Comparison of ENCODE assay signal across 8 cellular contexts in genomic region chr7:134432296-134433152, GRCh38. TPM values are rescaled to one million over a fixed set of nuclear protein-coding genes. Genes with fewer than 3 reads are reported as not detected.
DNase-seq lines count a peak whose midpoint lies in the region; TF ChIP-seq lines count a peak whose summit lies in the region.

No MANE protein-coding gene starts in this region.

- H3K4me1 ChIP-seq in DOHH2 (ENCODE audit: control insufficient read depth, low read length) (peaks cover 26% of the 10 kb centered on the region), GM23248 (ENCODE audit: insufficient read depth) (peaks cover 15% of the 10 kb centered on the region), Karpas-422 (ENCODE audit: low read length) (peaks cover 27% of the 10 kb centered on the region)

- peak overlapping the region; percentile 78 for H3K9ac ChIP-seq in GM23248
- no peak overlapping the region for H3K9ac ChIP-seq in Karpas-422 (ENCODE audit: low read length)
- H3K9ac ChIP-seq in neural cell (ENCODE audit: low read length): peak overlapping the region; percentile 36

- H3K4me2 ChIP-seq in DOHH2 (ENCODE audit: low read length) (peak overlapping the region; percentile 86), GM23248 (ENCODE audit: unreplicated experiment) (peak overlapping the region; percentile 94), Karpas-422 (ENCODE audit: low read depth, low read length, poor library complexity, severe bottlenecking) (peak overlapping the region; percentile 59), neural cell (ENCODE audit: low read length) (no peak overlapping the region)

- in situ Hi-C loops in GM23248 (cut with MboI): loop anchor here (5.0 kb wide), 1 partner anchor 170 kb away; no protein-coding TSS in a partner anchor

- no peak for TF ChIP-seq EP300 in neural cell (conservative IDR thresholded peaks at IDR 0.05; ENCODE audit: poor library complexity, severe bottlenecking)

- H3K4me1 Mint-ChIP-seq in stimulated activated naive CD8-positive, alpha-beta T cell treated with anti-CD3 and anti-CD28 coated beads, Interleukin-15, Interleukin-2, amounts not matched to agents 100 ng/mL and 50 ng/mL, for 24 hours (ENCODE audit: low read depth): peaks cover 17% of the 10 kb centered on the region

- DNase-seq in GM23248 (peak; percentile 95), Karpas-422 (peak; percentile 91), RPMI7951 (ENCODE audit: low read depth) (peak; percentile 96), fibroblast of villous mesenchyme (ENCODE audit: low read depth) (peak; percentile 93)
- DNase-seq in activated effector memory CD4-positive, alpha-beta T cell treated with anti-CD3 and anti-CD28 coated beads, Interleukin-2, amount 50 U/mL, for 16 hours: peak; percentile 89

- TF ChIP-seq RAD21 in neural cell (conservative IDR thresholded peaks at IDR 0.05): peak; percentile 85

- H3K36me3 ChIP-seq in DOHH2 (ENCODE audit: control insufficient read depth, low read length) (no peaks in the 10 kb centered on the region), GM23248 (ENCODE audit: low read depth) (no peaks in the 10 kb centered on the region), Karpas-422 (ENCODE audit: insufficient read depth, low read length) (no peaks in the 10 kb centered on the region), neural cell (ENCODE audit: insufficient read depth, low read length) (no peaks in the 10 kb centered on the region)

- peaks cover 8% of the 10 kb centered on the region; the same call in 1 of the 2 replicates for H3K27me3 ChIP-seq in DOHH2 (ENCODE audit: control insufficient read depth, low read length)
- no peaks in the 10 kb centered on the region for H3K27me3 ChIP-seq in GM23248 (replicated peaks; ENCODE audit: insufficient read depth)
- no peaks in the 10 kb centered on the region for H3K27me3 ChIP-seq in Karpas-422 (ENCODE audit: low read length)
- H3K27me3 ChIP-seq in neural cell (ENCODE audit: insufficient read depth, low read depth, low read length): no peaks in the 10 kb centered on the region

- H3K9me2 ChIP-seq in DOHH2 (replicated peaks; ENCODE audit: control insufficient read depth, low read length) (no peaks in the 10 kb centered on the region), GM23248 (ENCODE audit: insufficient read depth) (no peaks in the 10 kb centered on the region), Karpas-422 (replicated peaks; ENCODE audit: insufficient read depth, low read length) (no peaks in the 10 kb centered on the region), neural cell (ENCODE audit: insufficient read depth, low read length) (no peaks in the 10 kb centered on the region)

- H4K20me1 ChIP-seq in DOHH2 (ENCODE audit: control insufficient read depth, insufficient read depth, low read depth, low read length) (no peaks in the 10 kb centered on the region), GM23248 (ENCODE audit: insufficient read depth) (no peaks in the 10 kb centered on the region), Karpas-422 (ENCODE audit: insufficient read depth, low read depth, low read length) (no peaks in the 10 kb centered on the region), neural cell (ENCODE audit: insufficient read depth) (no peaks in the 10 kb centered on the region)

- no peaks in the 10 kb centered on the region for H3K36me3 Mint-ChIP-seq in stimulated activated naive CD8-positive, alpha-beta T cell treated with anti-CD3 and anti-CD28 coated beads, Interleukin-15, Interleukin-2, amounts not matched to agents 100 ng/mL and 50 ng/mL, for 24 hours (ENCODE audit: low read depth)

- TF ChIP-seq CTCF in DOHH2 (IDR thresholded peaks at IDR 0.05; ENCODE audit: low read depth, low read length, poor library complexity, severe bottlenecking) (peak; percentile 93), fibroblast of villous mesenchyme (IDR thresholded peaks at IDR 0.05; ENCODE audit: insufficient read depth, low read depth, low read length) (peak; percentile 72), neural cell (IDR thresholded peaks at IDR 0.05; ENCODE audit: poor library complexity, severe bottlenecking) (peak; percentile 81)

- H3K79me2 ChIP-seq in DOHH2 (ENCODE audit: control insufficient read depth, low read length) (no peaks in the 10 kb centered on the region), GM23248 (ENCODE audit: insufficient read depth) (no peaks in the 10 kb centered on the region), Karpas-422 (ENCODE audit: low read length) (no peaks in the 10 kb centered on the region), neural cell (replicated peaks; ENCODE audit: insufficient read depth, low read length) (no peaks in the 10 kb centered on the region)

- H3K27ac Mint-ChIP-seq in stimulated activated naive CD8-positive, alpha-beta T cell treated with anti-CD3 and anti-CD28 coated beads, Interleukin-15, Interleukin-2, amounts not matched to agents 100 ng/mL and 50 ng/mL, for 24 hours: peak overlapping the region; percentile 79

- H3F3A ChIP-seq in DOHH2 (ENCODE audit: control insufficient read depth, insufficient read depth): peaks cover 3% of the 10 kb centered on the region; the same call in 1 of the 2 replicates
- peaks cover 21% of the 10 kb centered on the region for H3F3A ChIP-seq in GM23248 (ENCODE audit: insufficient read depth)
- no peaks in the 10 kb centered on the region for H3F3A ChIP-seq in neural cell (ENCODE audit: insufficient read depth, low read length, poor library complexity, severe bottlenecking)

- peak overlapping the region; percentile 95 for H2AFZ ChIP-seq in GM23248
- no peak overlapping the region for H2AFZ ChIP-seq in Karpas-422 (ENCODE audit: low read length)
- H2AFZ ChIP-seq in neural cell (ENCODE audit: low read depth, low read length): no peak overlapping the region

- WGBS in GM23248 (ENCODE audit: low coverage in 1 of 2, low lambda C conversion rate in 2 of 2, missing lambda C conversion rate in 2 of 2), 2 experiments: 1 to 5% methylated on average over 31 of the region's 31 CpGs

- H3K27ac ChIP-seq in DOHH2 (ENCODE audit: low read depth, low read length) (no peak overlapping the region), GM23248 (peak overlapping the region; percentile 82), Karpas-422 (ENCODE audit: low read length) (no peak overlapping the region), neural cell (ENCODE audit: low read length) (no peak overlapping the region)

- H3K27me3 Mint-ChIP-seq in stimulated activated naive CD8-positive, alpha-beta T cell treated with anti-CD3 and anti-CD28 coated beads, Interleukin-15, Interleukin-2, amounts not matched to agents 100 ng/mL and 50 ng/mL, for 24 hours: peaks cover 4% of the 10 kb centered on the region

- peak overlapping the region; percentile 77 for H3K4me3 Mint-ChIP-seq in stimulated activated naive CD8-positive, alpha-beta T cell treated with anti-CD3 and anti-CD28 coated beads, Interleukin-15, Interleukin-2, amounts not matched to agents 100 ng/mL and 50 ng/mL, for 24 hours

- H3K9me3 Mint-ChIP-seq in stimulated activated naive CD8-positive, alpha-beta T cell treated with anti-CD3 and anti-CD28 coated beads, Interleukin-15, Interleukin-2, amounts not matched to agents 100 ng/mL and 50 ng/mL, for 24 hours: no peaks in the 10 kb centered on the region

- H3K4me3 ChIP-seq in DOHH2 (ENCODE audit: low read length) (peak overlapping the region; percentile 73), GM23248 (peak overlapping the region; percentile 75), Karpas-422 (ENCODE audit: low read length) (peak overlapping the region; percentile 48; the same call in 1 of the 2 replicates), fibroblast of villous mesenchyme (ENCODE audit: low read depth, low read length) (peak overlapping the region; percentile 54), neural cell (ENCODE audit: low read length) (peak overlapping the region; percentile 55)

- H3K9me3 ChIP-seq in DOHH2 (ENCODE audit: control insufficient read depth, insufficient read depth, low read length) (no peaks in the 10 kb centered on the region), GM23248 (ENCODE audit: low read depth) (no peaks in the 10 kb centered on the region), Karpas-422 (ENCODE audit: low read length) (no peaks in the 10 kb centered on the region), neural cell (ENCODE audit: low read length) (no peaks in the 10 kb centered on the region)

TF ChIP-seq in neural cell, 6 proteins besides CTCF, POLR2A, EP300 and RAD21:
- no peak for TF ChIP-seq EZH2 (IDR thresholded peaks at IDR 0.05; ENCODE audit: borderline replicate concordance, insufficient read depth, low read length, poor library complexity, severe bottlenecking)
- TF ChIP-seq, protein P1, sequence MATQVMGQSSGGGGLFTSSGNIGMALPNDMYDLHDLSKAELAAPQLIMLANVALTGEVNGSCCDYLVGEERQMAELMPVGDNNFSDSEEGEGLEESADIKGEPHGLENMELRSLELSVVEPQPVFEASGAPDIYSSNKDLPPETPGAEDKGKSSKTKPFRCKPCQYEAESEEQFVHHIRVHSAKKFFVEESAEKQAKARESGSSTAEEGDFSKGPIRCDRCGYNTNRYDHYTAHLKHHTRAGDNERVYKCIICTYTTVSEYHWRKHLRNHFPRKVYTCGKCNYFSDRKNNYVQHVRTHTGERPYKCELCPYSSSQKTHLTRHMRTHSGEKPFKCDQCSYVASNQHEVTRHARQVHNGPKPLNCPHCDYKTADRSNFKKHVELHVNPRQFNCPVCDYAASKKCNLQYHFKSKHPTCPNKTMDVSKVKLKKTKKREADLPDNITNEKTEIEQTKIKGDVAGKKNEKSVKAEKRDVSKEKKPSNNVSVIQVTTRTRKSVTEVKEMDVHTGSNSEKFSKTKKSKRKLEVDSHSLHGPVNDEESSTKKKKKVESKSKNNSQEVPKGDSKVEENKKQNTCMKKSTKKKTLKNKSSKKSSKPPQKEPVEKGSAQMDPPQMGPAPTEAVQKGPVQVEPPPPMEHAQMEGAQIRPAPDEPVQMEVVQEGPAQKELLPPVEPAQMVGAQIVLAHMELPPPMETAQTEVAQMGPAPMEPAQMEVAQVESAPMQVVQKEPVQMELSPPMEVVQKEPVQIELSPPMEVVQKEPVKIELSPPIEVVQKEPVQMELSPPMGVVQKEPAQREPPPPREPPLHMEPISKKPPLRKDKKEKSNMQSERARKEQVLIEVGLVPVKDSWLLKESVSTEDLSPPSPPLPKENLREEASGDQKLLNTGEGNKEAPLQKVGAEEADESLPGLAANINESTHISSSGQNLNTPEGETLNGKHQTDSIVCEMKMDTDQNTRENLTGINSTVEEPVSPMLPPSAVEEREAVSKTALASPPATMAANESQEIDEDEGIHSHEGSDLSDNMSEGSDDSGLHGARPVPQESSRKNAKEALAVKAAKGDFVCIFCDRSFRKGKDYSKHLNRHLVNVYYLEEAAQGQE (IDR thresholded peaks at IDR 0.05; ENCODE audit: borderline replicate concordance): no peak
- peak; percentile 86 for TF ChIP-seq SMC3 (conservative IDR thresholded peaks at IDR 0.05; ENCODE audit: poor library complexity)

RNA-seq across cellular contexts. Expression of gene AKR1B1, which starts 26.4 kb away (rescaled TPM):
- 55.1 and 61.0 TPM in 2 replicates for total RNA-seq in GM23248 (2014; rRNA removed; shearing (Covaris generic))
- polyA plus RNA-seq in GM23248 (2016; fragmentation: Nextera tagmentation; extraction: Ambion mirVana) (164 and 176 TPM in 2 replicates), neural cell (202 and 265 TPM in 2 replicates)
- 58.4 and 96.2 TPM in 2 replicates for total RNA-seq in Karpas-422 (2014; rRNA removed; shearing (Covaris generic); ENCODE audit: low replicate concordance)
- total RNA-seq in RPMI7951 (2014; rRNA removed; shearing (Covaris generic)): 353 and 358 TPM in 2 replicates
- 102 and 542 TPM in 2 replicates for total RNA-seq in fibroblast of villous mesenchyme
- 99.6 and 113 TPM in 2 replicates for polyA minus RNA-seq in neural cell
